24 cellular contexts compared by ENCODE assay signal in the genomic region with DNA sequence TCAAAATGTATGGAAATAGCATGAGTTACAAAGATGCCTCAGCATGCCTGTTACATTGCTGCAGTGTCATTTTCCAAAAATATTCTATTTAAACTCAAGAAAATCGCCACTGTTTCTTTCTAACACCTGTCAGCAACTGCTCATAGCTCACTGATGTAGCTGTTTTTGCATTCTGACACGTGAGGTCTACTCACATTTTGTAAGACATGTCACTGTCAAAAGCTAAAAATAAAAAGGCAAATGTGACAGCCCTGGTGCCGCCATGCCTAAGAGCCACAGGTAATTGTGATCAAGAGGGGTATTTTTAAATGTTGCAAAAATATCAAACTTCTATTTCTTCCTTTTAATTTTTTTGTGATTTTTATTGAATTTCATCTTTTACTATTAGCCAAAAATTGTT.
DNase-seq lines count a peak whose midpoint lies in the region; ATAC-seq and TF ChIP-seq lines count a peak whose summit lies in the region.
"Had no signal": no experiment of that assay in that cellular context is flagged by ENCODE, and none has a peak within 500 bp of the region (broad histone marks: within the 10 kb centered on the region; RNA-seq: fewer than 3 reads in every experiment).

No MANE protein-coding gene starts in this region.

- intact Hi-C loops in left cardiac atrium (cut with DNase I) (no loop called here), left ventricle myocardium inferior (cut with micrococcal nuclease) (no loop called here)

- DNase-seq in left cardiac atrium (no peak), left ventricle myocardium inferior (no peak), NAMALWA (ENCODE audit: low spot score) (peak; percentile 34), cerebellar cortex (ENCODE audit: low spot score) (peak; percentile 60), LoVo (ENCODE audit: low spot score) (no peak), NCI-H748 (lab: John Stamatoyannopoulos, UW; ENCODE audit: unreplicated experiment) (no peak), NCI-H526 treated with DMSO at 0.1 percent for 48 hours (lab: John Stamatoyannopoulos, UW) (no peak)
- DNase-seq: 8988T; ACHN; AML-193; BE2C; CD4-positive, alpha-beta T cell; CD8-positive, alpha-beta memory T cell; DMS 273 treated with DMSO at 0.1 percent for 48 hours; DMS79; EL; GF-D8; GOT3; HFFc6 had no signal

- H3K9me3 ChIP-seq in left ventricle myocardium inferior (replicated peaks), result no peaks in the 10 kb centered on the region
- H3K9me3 ChIP-seq: A549; BE2C; BLaER1 treated with 17β-estradiol and CSF1 and Interleukin-3, amounts not matched to agents 10 nM and 100 nM; HAP-1 had no signal

- no peak overlapping the region for H3K4me3 ChIP-seq in left ventricle myocardium inferior
- H3K4me3 ChIP-seq: A549; BLaER1 treated with 17β-estradiol and CSF1 and Interleukin-3, amounts not matched to agents 10 nM and 100 nM; HAP-1 had no signal

- H3K27me3 Mint-ChIP-seq in nephron (ENCODE audit: low read depth), result no peaks in the 10 kb centered on the region
- H3K27me3 Mint-ChIP-seq: CD4-positive, alpha-beta T cell; CD8-positive, alpha-beta memory T cell had no signal

- no peaks in the 10 kb centered on the region for H3K27me3 ChIP-seq in left ventricle myocardium inferior (ENCODE audit: low read depth)
- H3K27me3 ChIP-seq: BE2C; BLaER1 treated with 17β-estradiol and CSF1 and Interleukin-3, amounts not matched to agents 10 nM and 100 nM had no signal

- H3K9me3 Mint-ChIP-seq in nephron, result no peaks in the 10 kb centered on the region
- H3K9me3 Mint-ChIP-seq: CD14-positive monocyte had no signal

- peak; percentile 38 to 57 for ATAC-seq in left cardiac atrium
- ATAC-seq: A549 had no signal

- H3K27ac Mint-ChIP-seq in nephron, result peak overlapping the region in 2 of 3 experiments; percentile 0 to 12
- H3K27ac Mint-ChIP-seq: CD14-positive monocyte; CD4-positive, alpha-beta T cell; CD8-positive, alpha-beta memory T cell; HFFc6 had no signal

- TF ChIP-seq CTCF in left ventricle myocardium inferior (IDR thresholded peaks at IDR 0.05; ENCODE audit: borderline replicate concordance) (no peak), nephron (IDR thresholded peaks at IDR 0.05; ENCODE audit: unreplicated experiment in 3 of 3) (no peak)

- no peaks in the 10 kb centered on the region for H3K36me3 Mint-ChIP-seq in nephron (ENCODE audit: low read depth)
- H3K36me3 Mint-ChIP-seq: CD14-positive monocyte; CD8-positive, alpha-beta memory T cell had no signal

- H3K4me1 Mint-ChIP-seq in nephron, result no peaks in the 10 kb centered on the region
- H3K4me1 Mint-ChIP-seq: CD14-positive monocyte; CD8-positive, alpha-beta memory T cell had no signal

- no peaks in the 10 kb centered on the region for H3K4me1 ChIP-seq in left ventricle myocardium inferior
- H3K4me1 ChIP-seq: A549; BE2C; BLaER1 treated with 17β-estradiol and CSF1 and Interleukin-3, amounts not matched to agents 10 nM and 100 nM; HAP-1 had no signal

- H3K27ac ChIP-seq in left ventricle myocardium inferior (replicated peaks), result no peak overlapping the region
- H3K27ac ChIP-seq: A549; BLaER1 treated with 17β-estradiol and CSF1 and Interleukin-3, amounts not matched to agents 10 nM and 100 nM had no signal

- H3K36me3 ChIP-seq in left ventricle myocardium inferior, result no peaks in the 10 kb centered on the region
- H3K36me3 ChIP-seq: BE2C; BLaER1 treated with 17β-estradiol and CSF1 and Interleukin-3, amounts not matched to agents 10 nM and 100 nM; HAP-1 had no signal

- H3K4me3 Mint-ChIP-seq in nephron, result no peak overlapping the region
- H3K4me3 Mint-ChIP-seq: CD14-positive monocyte; CD4-positive, alpha-beta T cell; CD8-positive, alpha-beta memory T cell; HFFc6 had no signal

Comparison
In these comparisons a context has a peak if more than half of its experiments do, and no peak if none do; other contexts are left out.
1. DNase-seq: peak in NAMALWA (single experiment) and cerebellar cortex (single experiment); none in left cardiac atrium (single experiment), left ventricle myocardium inferior (single experiment), LoVo (single experiment), NCI-H748 (single experiment) and NCI-H526 treated with DMSO at 0.1 percent for 48 hours (single experiment).